Comparison of ENCODE assay signal across 6 cellular contexts in the genomic region with DNA sequence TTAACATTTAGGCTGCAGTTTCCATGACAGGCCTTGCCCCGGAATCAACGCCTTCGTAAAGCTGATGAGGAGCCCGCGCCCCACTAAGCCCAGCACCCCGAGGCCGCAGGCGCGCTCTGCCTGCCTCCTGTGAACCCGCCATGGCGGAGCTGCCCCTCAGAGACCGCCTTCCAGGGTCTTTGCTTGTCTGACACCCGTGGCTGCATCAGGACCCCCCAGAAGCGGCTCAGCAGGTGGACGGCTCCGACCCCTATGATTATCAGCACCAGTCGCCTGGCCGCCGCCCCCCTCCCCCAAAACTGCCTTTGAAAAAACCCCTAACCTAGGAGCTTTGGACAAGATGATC. TPM values are rescaled to one million over a fixed set of nuclear protein-coding genes. Genes with fewer than 3 reads are reported as not detected.
DNase-seq lines count a peak whose midpoint lies in the region; ATAC-seq and TF ChIP-seq lines count a peak whose summit lies in the region.

No MANE protein-coding gene starts in this region.

- H3K27me3 ChIP-seq in Panc1 (ENCODE audit: control insufficient read depth, insufficient read depth, low read length) (no peaks in the 10 kb centered on the region), esophagus (ENCODE audit: control insufficient read depth in 1 of 2, insufficient read depth in 2 of 2, low read length in 2 of 2) (no peaks in the 10 kb centered on the region)

- BruUV-seq in Panc1 (replicated peaks; lab: Mats Ljungman, UMichigan): no TSS peak

- CTCF ChIA-PET in Panc1 (lab: Charles Lee): interaction anchor here (0.7 to 0.8 kb wide), 2 partner anchors 9 to 39 kb away, joined by 3 to 6 read pairs; partner anchors contain the start of gene EHMT1

- H3K4me3 Mint-ChIP-seq in stimulated activated naive B cell treated with anti-CD40 and anti-IgM and Interleukin-4, amounts not matched to agents 10 μg/mL and 1 μg/mL and 100 μg/mL, for 72 hours: peak overlapping the region; percentile 85 to 87

- H3K27me3 Mint-ChIP-seq in stimulated activated naive B cell treated with anti-CD40 and anti-IgM and Interleukin-4, amounts not matched to agents 10 μg/mL and 1 μg/mL and 100 μg/mL, for 72 hours: no peaks in the 10 kb centered on the region

- DNase-seq in Panc1 (ENCODE audit: low read depth, low spot score) (no peak), NCI-H774 (lab: John Stamatoyannopoulos, UW) (no peak), NCI-H748 (lab: John Stamatoyannopoulos, UW; ENCODE audit: unreplicated experiment) (no peak)
- DNase-seq in stimulated activated naive B cell treated with anti-CD40 and anti-IgM and Interleukin-4, amounts not matched to agents 10 μg/mL and 1 μg/mL and 100 μg/mL, for 72 hours: no peak

- ATAC-seq in Panc1 (no peak), HG03097 (IDR thresholded peaks at IDR 0.05; ENCODE audit: low FRiP score, unreplicated experiment) (no peak)
- ATAC-seq in stimulated activated naive B cell treated with anti-CD40 and anti-IgM and Interleukin-4, amounts not matched to agents 10 μg/mL and 1 μg/mL and 100 μg/mL, for 72 hours (replicated peaks): no peak

- WGBS in esophagus, 2 donors: 28 to 36% methylated on average over 19 of the region's 19 CpGs

- peak overlapping the region; percentile 74 for H3K27ac ChIP-seq in Panc1 (ENCODE audit: low read length)
- peak overlapping the region; percentile 82 to 89 for H3K27ac ChIP-seq in esophagus (ENCODE audit: low read depth in 2 of 2, low read length in 1 of 2)

- H3K36me3 ChIP-seq in Panc1 (ENCODE audit: control insufficient read depth, insufficient read depth, low read length) (no peaks in the 10 kb centered on the region; the same call in 1 of the 2 replicates), esophagus (ENCODE audit: control insufficient read depth in 2 of 2, insufficient read depth in 2 of 2, low read length in 1 of 2) (peaks cover 6 to 37% of the 10 kb centered on the region in 2 donors)

- H3K9me3 ChIP-seq in Panc1 (ENCODE audit: control insufficient read depth, insufficient read depth, low read depth, low read length) (no peaks in the 10 kb centered on the region), esophagus (ENCODE audit: control insufficient read depth in 2 of 2, insufficient read depth in 1 of 2, low read depth in 1 of 2, low read length in 1 of 2) (no peaks in the 10 kb centered on the region)

- no peaks in the 10 kb centered on the region for H3K9me3 Mint-ChIP-seq in stimulated activated naive B cell treated with anti-CD40 and anti-IgM and Interleukin-4, amounts not matched to agents 10 μg/mL and 1 μg/mL and 100 μg/mL, for 72 hours

- POLR2A ChIA-PET in Panc1 (lab: Charles Lee): no interaction called here

- H3K4me1 Mint-ChIP-seq in stimulated activated naive B cell treated with anti-CD40 and anti-IgM and Interleukin-4, amounts not matched to agents 10 μg/mL and 1 μg/mL and 100 μg/mL, for 72 hours: peaks cover 22 to 51% of the 10 kb centered on the region in 2 donors

- H3K4me1 ChIP-seq in Panc1 (ENCODE audit: control insufficient read depth, insufficient read depth, low read length) (peaks cover 3% of the 10 kb centered on the region; the same call in 1 of the 2 replicates), esophagus (ENCODE audit: control insufficient read depth in 2 of 2, insufficient read depth in 2 of 2, low read length in 1 of 2) (peaks cover 8 to 11% of the 10 kb centered on the region in 2 donors)

- H3K36me3 Mint-ChIP-seq in stimulated activated naive B cell treated with anti-CD40 and anti-IgM and Interleukin-4, amounts not matched to agents 10 μg/mL and 1 μg/mL and 100 μg/mL, for 72 hours: peaks cover 35 to 38% of the 10 kb centered on the region in 2 donors

- no peak for TF ChIP-seq CTCF in Panc1 (IDR thresholded peaks at IDR 0.05)

- no peak overlapping the region for H3K27ac Mint-ChIP-seq in stimulated activated naive B cell treated with anti-CD40 and anti-IgM and Interleukin-4, amounts not matched to agents 10 μg/mL and 1 μg/mL and 100 μg/mL, for 72 hours

- intact Hi-C loops in Panc1 (cut with micrococcal nuclease; ENCODE audit: unreplicated experiment): no loop called here

- in situ Hi-C loops in Panc1 (cut with HindIII; ENCODE audit: low pct_unique_long_range_greater_than_20kb, low sequenced_read_pairs): no loop called here

- H3K4me3 ChIP-seq in Panc1 (ENCODE audit: low read depth in 2 of 2, low read length in 2 of 2) (peak overlapping the region; percentile 53 to 74), esophagus (ENCODE audit: low read depth in 1 of 2, low read length in 2 of 2) (peak overlapping the region; percentile 27 to 72)

RNA-seq across cellular contexts. Expression of gene DPH7, which starts 0.5 kb away (rescaled TPM):
- 35.9 TPM for total RNA-seq in Panc1 (2021; ENCODE audit: unreplicated experiment)
- 27.6 TPM for polyA plus RNA-seq in Panc1 (2012; ENCODE audit: insufficient read length)
- polyA plus RNA-seq in esophagus: 10 to 100 TPM; 20.5 to 36.0 TPM

RNA-seq across cellular contexts. Expression of gene ZMYND19, which starts 11.1 kb away (rescaled TPM):
- total RNA-seq in Panc1 (2021; ENCODE audit: unreplicated experiment): 37.0 TPM
- polyA plus RNA-seq in Panc1 (2012; ENCODE audit: insufficient read length): 31.7 TPM
- 10 to 100 TPM; 25.9 to 33.2 TPM for polyA plus RNA-seq in esophagus

RNA-seq across cellular contexts. Expression of gene ARRDC1, which starts 26.3 kb away (rescaled TPM):
- 47.1 TPM for total RNA-seq in Panc1 (2021; ENCODE audit: unreplicated experiment)
- 55.5 TPM for polyA plus RNA-seq in Panc1 (2012; ENCODE audit: insufficient read length)
- polyA plus RNA-seq in esophagus: 100 to 1,000 TPM in 1 of 2 donors, 10 to 100 TPM in 1; 68.5 to 207 TPM

RNA-seq across cellular contexts. Expression of gene MRPL41, which starts 27.6 kb away (rescaled TPM):
- total RNA-seq in Panc1 (2021; ENCODE audit: unreplicated experiment): 86.4 TPM
- polyA plus RNA-seq in Panc1 (2012; ENCODE audit: insufficient read length): 129 TPM
- 10 to 100 TPM; 49.3 to 53.0 TPM for polyA plus RNA-seq in esophagus

RNA-seq across cellular contexts. Expression of gene PNPLA7, which starts 29.0 kb away (rescaled TPM):
- 3.9 TPM for total RNA-seq in Panc1 (2021; ENCODE audit: unreplicated experiment)
- polyA plus RNA-seq in Panc1 (2012; ENCODE audit: insufficient read length): 4.8 TPM
- 1 to 10 TPM; 2.3 to 3.9 TPM for polyA plus RNA-seq in esophagus
